Comparison of ENCODE assay signal across 15 cellular contexts in genomic region chr22:25673721-25674120, GRCh38.
DNase-seq lines count a peak whose midpoint lies in the region; ATAC-seq, FAIRE-seq and TF ChIP-seq lines count a peak whose summit lies in the region.
"Had no signal": no experiment of that assay in that cellular context is flagged by ENCODE, and none has a peak within 500 bp of the region (broad histone marks: within the 10 kb centered on the region; RNA-seq: fewer than 3 reads in every experiment).

No MANE protein-coding gene starts in this region.

- peak overlapping the region; percentile 17 for H3K27ac Mint-ChIP-seq in activated CD4-positive, alpha-beta T cell treated with anti-CD3 and anti-CD28 coated beads, Interleukin-2, amount 10 ng/mL, durations not matched to agents 24 days and 14 days
- H3K27ac Mint-ChIP-seq in activated T-helper 2 cell treated with anti-CD3 and anti-CD28 coated beads, Interferon-gamma antibody, Interleukin-2, Interleukin-4, amounts not matched to agents 10 μg/mL and 5 μg/mL and 100 μg/mL, durations not matched to agents 14 hours and 24 hours and 36 hours = peak overlapping the region; percentile 2
- H3K27ac Mint-ChIP-seq in stimulated activated memory B cell treated with anti-CD40 and anti-IgM and Interleukin-4, amounts not matched to agents 10 μg/mL and 1 μg/mL and 100 μg/mL, for 72 hours = peak overlapping the region; percentile 18
- no peak overlapping the region for H3K27ac Mint-ChIP-seq in activated CD8-positive, alpha-beta memory T cell treated with anti-CD3 and anti-CD28 coated beads, Interleukin-2, amount 10 ng/mL, durations not matched to agents 7 days and 5 days
- H3K27ac Mint-ChIP-seq: CD4-positive, CD25-positive, alpha-beta regulatory T cell had no signal

- no peak for TF ChIP-seq POLR2A in GM12891 (IDR thresholded peaks at IDR 0.05; ENCODE audit: low read depth, low read length)

- peaks cover 32% of the 10 kb centered on the region for H3K36me3 Mint-ChIP-seq in activated CD4-positive, alpha-beta T cell treated with anti-CD3 and anti-CD28 coated beads, Interleukin-2, amount 10 ng/mL, durations not matched to agents 24 days and 14 days (ENCODE audit: low read depth)
- peaks cover 46% of the 10 kb centered on the region for H3K36me3 Mint-ChIP-seq in activated T-helper 2 cell treated with anti-CD3 and anti-CD28 coated beads, Interferon-gamma antibody, Interleukin-2, Interleukin-4, amounts not matched to agents 10 μg/mL and 5 μg/mL and 100 μg/mL, durations not matched to agents 14 hours and 24 hours and 36 hours (ENCODE audit: low read depth)
- peaks cover 43% of the 10 kb centered on the region for H3K36me3 Mint-ChIP-seq in stimulated activated memory B cell treated with anti-CD40 and anti-IgM and Interleukin-4, amounts not matched to agents 10 μg/mL and 1 μg/mL and 100 μg/mL, for 72 hours
- H3K36me3 Mint-ChIP-seq in activated CD8-positive, alpha-beta memory T cell treated with anti-CD3 and anti-CD28 coated beads, Interleukin-2, amount 10 ng/mL, durations not matched to agents 7 days and 5 days = peaks cover 42% of the 10 kb centered on the region

- H3K27me3 Mint-ChIP-seq in activated CD4-positive, alpha-beta T cell treated with anti-CD3 and anti-CD28 coated beads, Interleukin-2, amount 10 ng/mL, durations not matched to agents 24 days and 14 days = no peaks in the 10 kb centered on the region
- H3K27me3 Mint-ChIP-seq in activated T-helper 2 cell treated with anti-CD3 and anti-CD28 coated beads, Interferon-gamma antibody, Interleukin-2, Interleukin-4, amounts not matched to agents 10 μg/mL and 5 μg/mL and 100 μg/mL, durations not matched to agents 14 hours and 24 hours and 36 hours (ENCODE audit: low read depth) = no peaks in the 10 kb centered on the region
- no peaks in the 10 kb centered on the region for H3K27me3 Mint-ChIP-seq in stimulated activated memory B cell treated with anti-CD40 and anti-IgM and Interleukin-4, amounts not matched to agents 10 μg/mL and 1 μg/mL and 100 μg/mL, for 72 hours
- no peaks in the 10 kb centered on the region for H3K27me3 Mint-ChIP-seq in activated CD8-positive, alpha-beta memory T cell treated with anti-CD3 and anti-CD28 coated beads, Interleukin-2, amount 10 ng/mL, durations not matched to agents 7 days and 5 days
- H3K27me3 Mint-ChIP-seq: CD4-positive, CD25-positive, alpha-beta regulatory T cell had no signal

- H3K4me1 Mint-ChIP-seq in activated CD4-positive, alpha-beta T cell treated with anti-CD3 and anti-CD28 coated beads, Interleukin-2, amount 10 ng/mL, durations not matched to agents 24 days and 14 days = peaks cover 6% of the 10 kb centered on the region
- H3K4me1 Mint-ChIP-seq in activated T-helper 2 cell treated with anti-CD3 and anti-CD28 coated beads, Interferon-gamma antibody, Interleukin-2, Interleukin-4, amounts not matched to agents 10 μg/mL and 5 μg/mL and 100 μg/mL, durations not matched to agents 14 hours and 24 hours and 36 hours (ENCODE audit: low read depth) = peaks cover 9% of the 10 kb centered on the region
- peaks cover 7% of the 10 kb centered on the region for H3K4me1 Mint-ChIP-seq in stimulated activated memory B cell treated with anti-CD40 and anti-IgM and Interleukin-4, amounts not matched to agents 10 μg/mL and 1 μg/mL and 100 μg/mL, for 72 hours
- peaks cover 14% of the 10 kb centered on the region for H3K4me1 Mint-ChIP-seq in activated CD8-positive, alpha-beta memory T cell treated with anti-CD3 and anti-CD28 coated beads, Interleukin-2, amount 10 ng/mL, durations not matched to agents 7 days and 5 days
- H3K4me1 Mint-ChIP-seq: CD4-positive, CD25-positive, alpha-beta regulatory T cell had no signal

- H3K4me3 Mint-ChIP-seq in activated CD4-positive, alpha-beta T cell treated with anti-CD3 and anti-CD28 coated beads, Interleukin-2, amount 10 ng/mL, durations not matched to agents 24 days and 14 days = no peak overlapping the region
- no peak overlapping the region for H3K4me3 Mint-ChIP-seq in activated T-helper 2 cell treated with anti-CD3 and anti-CD28 coated beads, Interferon-gamma antibody, Interleukin-2, Interleukin-4, amounts not matched to agents 10 μg/mL and 5 μg/mL and 100 μg/mL, durations not matched to agents 14 hours and 24 hours and 36 hours (ENCODE audit: low read depth)
- no peak overlapping the region for H3K4me3 Mint-ChIP-seq in stimulated activated memory B cell treated with anti-CD40 and anti-IgM and Interleukin-4, amounts not matched to agents 10 μg/mL and 1 μg/mL and 100 μg/mL, for 72 hours
- no peak overlapping the region for H3K4me3 Mint-ChIP-seq in activated CD8-positive, alpha-beta memory T cell treated with anti-CD3 and anti-CD28 coated beads, Interleukin-2, amount 10 ng/mL, durations not matched to agents 7 days and 5 days
- H3K4me3 Mint-ChIP-seq: CD4-positive, CD25-positive, alpha-beta regulatory T cell had no signal

- ATAC-seq in stimulated activated memory B cell treated with anti-CD40 and anti-IgM and Interleukin-4, amounts not matched to agents 10 μg/mL and 1 μg/mL and 100 μg/mL, for 72 hours = no peak
- no peak for ATAC-seq in activated CD8-positive, alpha-beta memory T cell treated with anti-CD3 and anti-CD28 coated beads, Interleukin-2, amount 10 ng/mL, durations not matched to agents 7 days and 5 days
- ATAC-seq: GM12878 had no signal

- intact Hi-C loops in activated CD4-positive, alpha-beta T cell treated with anti-CD3 and anti-CD28 coated beads, Interleukin-2, amount 10 ng/mL, durations not matched to agents 24 days and 14 days (cut with micrococcal nuclease) = no loop called here
- intact Hi-C loops in activated T-helper 2 cell treated with anti-CD3 and anti-CD28 coated beads, Interferon-gamma antibody, Interleukin-2, Interleukin-4, amounts not matched to agents 10 μg/mL and 5 μg/mL and 100 μg/mL, durations not matched to agents 14 hours and 24 hours and 36 hours (cut with micrococcal nuclease) = loop anchor here (5.0 kb wide), 1 partner anchor 51 kb away; no protein-coding TSS in a partner anchor

- no peak for DNase-seq in activated CD4-positive, alpha-beta T cell treated with anti-CD3 and anti-CD28 coated beads, Interleukin-2, amount 10 ng/mL, durations not matched to agents 24 days and 14 days
- DNase-seq in activated CD4-positive, alpha-beta T cell treated with anti-CD3 and anti-CD28 coated beads for 1 hour = no peak
- DNase-seq in GM12891 (ENCODE audit: insufficient read length, low spot score) (no peak), mesenteric fat pad (ENCODE audit: low spot score) (no peak)
- DNase-seq in activated T-helper 2 cell treated with anti-CD3 and anti-CD28 coated beads, Interferon-gamma antibody, Interleukin-2, Interleukin-4, amounts not matched to agents 10 μg/mL and 5 μg/mL and 100 μg/mL, durations not matched to agents 14 hours and 24 hours and 36 hours (ENCODE audit: low spot score) = no peak
- no peak for DNase-seq in activated CD8-positive, alpha-beta memory T cell treated with anti-CD3 and anti-CD28 coated beads, Interleukin-2, amount 10 ng/mL, durations not matched to agents 7 days and 5 days
- no peak for DNase-seq in central memory CD4-positive, alpha-beta T cell
- DNase-seq: 8988T; AML-193; Calu3; CD4-positive, CD25-positive, alpha-beta regulatory T cell; DMS79; GOT3 had no signal

- peak; percentile 20 for FAIRE-seq in GM12891 (lab: Jason Lieb, UNC)
- FAIRE-seq: GM12878 had no signal

- no peaks in the 10 kb centered on the region for H3K9me3 Mint-ChIP-seq in activated CD4-positive, alpha-beta T cell treated with anti-CD3 and anti-CD28 coated beads, Interleukin-2, amount 10 ng/mL, durations not matched to agents 24 days and 14 days
- H3K9me3 Mint-ChIP-seq in activated T-helper 2 cell treated with anti-CD3 and anti-CD28 coated beads, Interferon-gamma antibody, Interleukin-2, Interleukin-4, amounts not matched to agents 10 μg/mL and 5 μg/mL and 100 μg/mL, durations not matched to agents 14 hours and 24 hours and 36 hours = no peaks in the 10 kb centered on the region
- no peaks in the 10 kb centered on the region for H3K9me3 Mint-ChIP-seq in stimulated activated memory B cell treated with anti-CD40 and anti-IgM and Interleukin-4, amounts not matched to agents 10 μg/mL and 1 μg/mL and 100 μg/mL, for 72 hours
- H3K9me3 Mint-ChIP-seq in activated CD8-positive, alpha-beta memory T cell treated with anti-CD3 and anti-CD28 coated beads, Interleukin-2, amount 10 ng/mL, durations not matched to agents 7 days and 5 days (ENCODE audit: low read depth) = no peaks in the 10 kb centered on the region
- H3K9me3 Mint-ChIP-seq: CD4-positive, CD25-positive, alpha-beta regulatory T cell had no signal

- CTCF ChIA-PET in activated CD8-positive, alpha-beta memory T cell treated with anti-CD3 and anti-CD28 coated beads, Interleukin-2, amount 10 ng/mL, durations not matched to agents 7 days and 5 days (lab: Charles Lee) = no interaction called here

TF ChIP-seq in GM12891, 5 proteins besides CTCF, POLR2A, EP300 and RAD21:
- TF ChIP-seq POLR2AphosphoS5 (IDR thresholded peaks at IDR 0.05; ENCODE audit: low read depth, low read length) (no peak), TAF1 (IDR thresholded peaks at IDR 0.05; ENCODE audit: low read depth, low read length) (no peak), SPI1 (IDR thresholded peaks at IDR 0.05; ENCODE audit: low read depth, low read length) (no peak), PAX5 (IDR thresholded peaks at IDR 0.05; ENCODE audit: insufficient read depth, low read length, severe bottlenecking) (no peak), POU2F2 (IDR thresholded peaks at IDR 0.05; ENCODE audit: low read depth, low read length) (no peak)
TF ChIP-seq in GM12891: peak in this region for 0.
